ENCODE assay signal across 11 cellular contexts in genomic region chr10:92571649-92572048, GRCh38. TPM values are rescaled to one million over a fixed set of nuclear protein-coding genes. Genes with fewer than 3 reads are reported as not detected.
DNase-seq lines count a peak whose midpoint lies in the region; ATAC-seq and TF ChIP-seq lines count a peak whose summit lies in the region.
"Had no signal": no experiment of that assay in that cellular context is flagged by ENCODE, and none has a peak within 500 bp of the region (broad histone marks: within the 10 kb centered on the region; RNA-seq: fewer than 3 reads in every experiment).

No MANE protein-coding gene starts in this region.

- H3K27ac Mint-ChIP-seq in activated CD4-positive, alpha-beta T cell treated with anti-CD3 and anti-CD28 coated beads for 36 hours = no peak overlapping the region
- peak overlapping the region; percentile 4 to 89 (median 12) for H3K27ac Mint-ChIP-seq in IgD-negative memory B cell
- H3K27ac Mint-ChIP-seq in chondrocyte (ENCODE audit: unreplicated experiment) = peak overlapping the region; percentile 8
- no peak overlapping the region for H3K27ac Mint-ChIP-seq in osteocyte (ENCODE audit: unreplicated experiment)
- H3K27ac Mint-ChIP-seq in activated CD4-positive, alpha-beta memory T cell treated with anti-CD3 and anti-CD28 coated beads, Interleukin-2, amount 10 ng/mL, durations not matched to agents 7 days and 5 days = no peak overlapping the region

- no peaks in the 10 kb centered on the region for H3K9me3 Mint-ChIP-seq in activated CD4-positive, alpha-beta T cell treated with anti-CD3 and anti-CD28 coated beads for 36 hours (ENCODE audit: low read depth)
- H3K9me3 Mint-ChIP-seq in IgD-negative memory B cell (no peaks in the 10 kb centered on the region), chondrocyte (ENCODE audit: low read depth) (no peaks in the 10 kb centered on the region), osteocyte (ENCODE audit: unreplicated experiment) (no peaks in the 10 kb centered on the region)
- H3K9me3 Mint-ChIP-seq in activated CD4-positive, alpha-beta memory T cell treated with anti-CD3 and anti-CD28 coated beads, Interleukin-2, amount 10 ng/mL, durations not matched to agents 7 days and 5 days = no peaks in the 10 kb centered on the region
- H3K9me3 Mint-ChIP-seq: stimulated activated memory B cell treated with anti-CD40 and anti-IgM and Interleukin-4, amounts not matched to agents 10 μg/mL and 1 μg/mL and 100 μg/mL, for 72 hours had no signal

- H3K4me3 Mint-ChIP-seq in activated CD4-positive, alpha-beta T cell treated with anti-CD3 and anti-CD28 coated beads for 36 hours = peak overlapping the region; percentile 77
- peak overlapping the region in 1 of 4 donors; percentile 96 for H3K4me3 Mint-ChIP-seq in IgD-negative memory B cell
- peak overlapping the region; percentile 68 for H3K4me3 Mint-ChIP-seq in chondrocyte (ENCODE audit: unreplicated experiment)
- peak overlapping the region; percentile 77 for H3K4me3 Mint-ChIP-seq in osteocyte (ENCODE audit: unreplicated experiment)
- H3K4me3 Mint-ChIP-seq in activated CD4-positive, alpha-beta memory T cell treated with anti-CD3 and anti-CD28 coated beads, Interleukin-2, amount 10 ng/mL, durations not matched to agents 7 days and 5 days = no peak overlapping the region

- CTCF ChIA-PET in activated CD4-positive, alpha-beta T cell treated with anti-CD3 and anti-CD28 coated beads for 36 hours (lab: Charles Lee) = interaction anchor here (0.6 to 2.2 kb wide), 7 partner anchors 19 to 313 kb away, joined by 3 to 17 read pairs (median 4); no protein-coding TSS in a partner anchor
- CTCF ChIA-PET in activated CD4-positive, alpha-beta memory T cell treated with anti-CD3 and anti-CD28 coated beads, Interleukin-2, amount 10 ng/mL, durations not matched to agents 7 days and 5 days (lab: Charles Lee) = interaction anchor here (0.5 to 4.5 kb wide), 5 partner anchors 20 to 484 kb away, joined by 3 to 40 read pairs (median 3); partner anchors contain the start of gene KIF11

- TF ChIP-seq CTCF in chondrocyte (IDR thresholded peaks at IDR 0.05) (no peak), osteocyte (IDR thresholded peaks at IDR 0.05) (no peak)

- H3K27me3 Mint-ChIP-seq in activated CD4-positive, alpha-beta T cell treated with anti-CD3 and anti-CD28 coated beads for 36 hours = no peaks in the 10 kb centered on the region
- no peaks in the 10 kb centered on the region for H3K27me3 Mint-ChIP-seq in IgD-negative memory B cell
- H3K27me3 Mint-ChIP-seq in chondrocyte (ENCODE audit: low read depth) = no peaks in the 10 kb centered on the region
- no peaks in the 10 kb centered on the region for H3K27me3 Mint-ChIP-seq in osteocyte (ENCODE audit: unreplicated experiment)
- no peaks in the 10 kb centered on the region for H3K27me3 Mint-ChIP-seq in activated CD4-positive, alpha-beta memory T cell treated with anti-CD3 and anti-CD28 coated beads, Interleukin-2, amount 10 ng/mL, durations not matched to agents 7 days and 5 days
- H3K27me3 Mint-ChIP-seq: stimulated activated memory B cell treated with anti-CD40 and anti-IgM and Interleukin-4, amounts not matched to agents 10 μg/mL and 1 μg/mL and 100 μg/mL, for 72 hours had no signal

- intact Hi-C loops in activated CD4-positive, alpha-beta T cell treated with anti-CD3 and anti-CD28 coated beads for 36 hours (cut with DNase I, micrococcal nuclease) = loop anchor here (5.0 to 10.0 kb wide), 2 partner anchors 484 to 487 kb away; no protein-coding TSS in a partner anchor

- ATAC-seq in activated CD4-positive, alpha-beta T cell treated with anti-CD3 and anti-CD28 coated beads for 36 hours = no peak
- ATAC-seq: stimulated activated memory B cell treated with anti-CD40 and anti-IgM and Interleukin-4, amounts not matched to agents 10 μg/mL and 1 μg/mL and 100 μg/mL, for 72 hours had no signal

- H3K36me3 Mint-ChIP-seq in activated CD4-positive, alpha-beta T cell treated with anti-CD3 and anti-CD28 coated beads for 36 hours (ENCODE audit: low read depth) = peaks cover 10% of the 10 kb centered on the region
- H3K36me3 Mint-ChIP-seq in IgD-negative memory B cell (peaks cover 2% of the 10 kb centered on the region), chondrocyte (ENCODE audit: low read depth) (peaks cover 5% of the 10 kb centered on the region), osteocyte (ENCODE audit: unreplicated experiment) (peaks cover 4% of the 10 kb centered on the region)
- peaks cover 14% of the 10 kb centered on the region for H3K36me3 Mint-ChIP-seq in activated CD4-positive, alpha-beta memory T cell treated with anti-CD3 and anti-CD28 coated beads, Interleukin-2, amount 10 ng/mL, durations not matched to agents 7 days and 5 days (ENCODE audit: low read depth)

- peaks cover 53% of the 10 kb centered on the region for H3K4me1 Mint-ChIP-seq in activated CD4-positive, alpha-beta T cell treated with anti-CD3 and anti-CD28 coated beads for 36 hours
- H3K4me1 Mint-ChIP-seq in IgD-negative memory B cell (peaks cover 29 to 46% (median 38%) of the 10 kb centered on the region in 3 donors), chondrocyte (ENCODE audit: low read depth) (peaks cover 46% of the 10 kb centered on the region), osteocyte (ENCODE audit: unreplicated experiment) (peaks cover 28% of the 10 kb centered on the region)
- peaks cover 45% of the 10 kb centered on the region for H3K4me1 Mint-ChIP-seq in activated CD4-positive, alpha-beta memory T cell treated with anti-CD3 and anti-CD28 coated beads, Interleukin-2, amount 10 ng/mL, durations not matched to agents 7 days and 5 days

- POLR2A ChIA-PET in activated CD4-positive, alpha-beta T cell treated with anti-CD3 and anti-CD28 coated beads for 36 hours (lab: Charles Lee) = interaction anchor here (0.5 to 1.5 kb wide), 4 partner anchors 19 to 55 kb away, joined by 3 to 5 read pairs (median 4); no protein-coding TSS in a partner anchor
- POLR2A ChIA-PET in activated CD4-positive, alpha-beta memory T cell treated with anti-CD3 and anti-CD28 coated beads, Interleukin-2, amount 10 ng/mL, durations not matched to agents 7 days and 5 days (lab: Charles Lee) = interaction anchor here (1.1 to 6.4 kb wide), 3 partner anchors 16 to 22 kb away, joined by 3 to 89 read pairs (median 6); partner anchors contain the start of gene KIF11

- no peak for DNase-seq in activated CD4-positive, alpha-beta T cell treated with anti-CD3 and anti-CD28 coated beads for 36 hours
- no peak for DNase-seq in activated CD4-positive, alpha-beta T cell treated with anti-CD3 and anti-CD28 coated beads for 4 hours
- no peak for DNase-seq in chondrocyte (ENCODE audit: low spot score)
- no peak for DNase-seq in osteocyte (ENCODE audit: extremely low spot score, unreplicated experiment)
- DNase-seq in activated CD4-positive, alpha-beta memory T cell treated with anti-CD3 and anti-CD28 coated beads, Interleukin-2, amount 10 ng/mL, durations not matched to agents 7 days and 5 days = no peak
- no peak for DNase-seq in NCI-H187 (lab: John Stamatoyannopoulos, UW)
- no peak for DNase-seq in SHP77 (lab: John Stamatoyannopoulos, UW)
- DNase-seq: activated naive CD4-positive, alpha-beta T cell treated with anti-CD3 and anti-CD28 coated beads, Interleukin-2, amount 50 U/mL, for 16 hours; NCI-H510A treated with DMSO at 0.1 percent for 48 hours had no signal

RNA-seq across cellular contexts. Expression of gene IDE, which starts 2.2 kb away (rescaled TPM):
- total RNA-seq in activated CD4-positive, alpha-beta T cell treated with anti-CD3 and anti-CD28 coated beads for 36 hours = 10 to 100 TPM; 30.8 to 35.5 TPM
- 11.7 TPM for polyA plus RNA-seq in IgD-negative memory B cell
- total RNA-seq in chondrocyte (42.0 to 57.5 TPM (median 44.6 TPM) in 3 replicates), osteocyte (42.4 and 46.1 TPM in 2 replicates)
- total RNA-seq in activated CD4-positive, alpha-beta memory T cell treated with anti-CD3 and anti-CD28 coated beads, Interleukin-2, amount 10 ng/mL, durations not matched to agents 7 days and 5 days = 10 to 100 TPM; 24.6 to 27.9 TPM

RNA-seq across cellular contexts. Expression of gene KIF11, which starts 21.3 kb away (rescaled TPM):
- 10 to 100 TPM; 59.1 to 59.3 TPM for total RNA-seq in activated CD4-positive, alpha-beta T cell treated with anti-CD3 and anti-CD28 coated beads for 36 hours
- polyA plus RNA-seq in IgD-negative memory B cell = 0.68 TPM
- total RNA-seq in chondrocyte = 6.6 to 9.9 TPM (median 7.1 TPM) in 3 replicates
- total RNA-seq in osteocyte = 9.0 and 9.2 TPM in 2 replicates
- 10 to 100 TPM; 78.5 to 79.5 TPM for total RNA-seq in activated CD4-positive, alpha-beta memory T cell treated with anti-CD3 and anti-CD28 coated beads, Interleukin-2, amount 10 ng/mL, durations not matched to agents 7 days and 5 days

Comparison
In these comparisons a context has a peak if more than half of its experiments do, and no peak if none do; other contexts are left out.
1. H3K27ac Mint-ChIP-seq: peak in IgD-negative memory B cell (3 of 3) and chondrocyte (single experiment); none in activated CD4-positive, alpha-beta T cell treated with anti-CD3 and anti-CD28 coated beads for 36 hours (single experiment), osteocyte (single experiment) and activated CD4-positive, alpha-beta memory T cell treated with anti-CD3 and anti-CD28 coated beads, Interleukin-2, amount 10 ng/mL, durations not matched to agents 7 days and 5 days (single experiment).